Comparison of ENCODE assay signal across 8 cellular contexts in genomic region chr12:54017845-54018607, GRCh38. TPM values are rescaled to one million over a fixed set of nuclear protein-coding genes. Genes with fewer than 3 reads are reported as not detected.
DNase-seq lines count a peak whose midpoint lies in the region; ATAC-seq, FAIRE-seq and TF ChIP-seq lines count a peak whose summit lies in the region.

No MANE protein-coding gene starts in this region.

- TF ChIP-seq POLR2A in GM12892 (IDR thresholded peaks at IDR 0.05; ENCODE audit: low read depth, low read length), result peak; percentile 57; the same call in 1 of the 2 replicates
- TF ChIP-seq POLR2A in spleen (IDR thresholded peaks at IDR 0.05), result no peak

- peaks cover 8% of the 10 kb centered on the region for H3K4me1 Mint-ChIP-seq in T-helper 2 cell treated with Interferon-gamma antibody and Interleukin-4, amounts not matched to agents 5 μg/mL and 100 μg/mL, for 36 hours (ENCODE audit: low read depth)

- peaks cover 85% of the 10 kb centered on the region for H3K27me3 Mint-ChIP-seq in T-helper 2 cell treated with Interferon-gamma antibody and Interleukin-4, amounts not matched to agents 5 μg/mL and 100 μg/mL, for 36 hours (ENCODE audit: low read depth)

- no peaks in the 10 kb centered on the region; the same call in 1 of the 2 replicates for H3K9me3 ChIP-seq in iPS-20b (ENCODE audit: insufficient read depth, low read depth, low read length)
- H3K9me3 ChIP-seq in spleen, result no peaks in the 10 kb centered on the region

- H3K27me3 ChIP-seq in iPS-20b (ENCODE audit: insufficient read depth, low read length), result peaks cover 100% of the 10 kb centered on the region
- H3K27me3 ChIP-seq in spleen (replicated peaks in 1 of 7), result peaks cover 8 to 100% (median 84%) of the 10 kb centered on the region in 7 donors

- no peaks in the 10 kb centered on the region for H3K36me3 Mint-ChIP-seq in T-helper 2 cell treated with Interferon-gamma antibody and Interleukin-4, amounts not matched to agents 5 μg/mL and 100 μg/mL, for 36 hours (ENCODE audit: low read depth)

- DNase-seq in GM12892 (ENCODE audit: insufficient read length), result peak; percentile 93
- DNase-seq in NCI-H1436 (lab: John Stamatoyannopoulos, UW), result peak; percentile 90
- peak; percentile 64 for DNase-seq in T-helper 2 cell treated with Interferon-gamma antibody and Interleukin-4, amounts not matched to agents 5 μg/mL and 100 μg/mL, for 36 hours (ENCODE audit: low spot score)
- DNase-seq in astrocyte of the spinal cord (ENCODE audit: low read depth, low spot score), result peak; percentile 93
- peak; percentile 93 for DNase-seq in spleen
- DNase-seq in GF-D8 (lab: John Stamatoyannopoulos, UW), result no peak

- in situ Hi-C loops in astrocyte of the spinal cord (cut with HindIII; ENCODE audit: low sequenced_read_pairs), result loop anchor here (25.0 kb wide), 1 partner anchor 169 kb away; the partner anchor contains the start of gene SMUG1

- intact Hi-C loops in spleen (cut with DNase I; ENCODE audit: low total_unique reads), result no loop called here

- TF ChIP-seq CTCF in astrocyte of the spinal cord (IDR thresholded peaks at IDR 0.05; ENCODE audit: low read depth, low read length) (no peak), spleen (IDR thresholded peaks at IDR 0.05 in 8 of 11, conservative IDR thresholded peaks at IDR 0.05 in 3 of 11) (no peak)

- H3K27ac ChIP-seq in iPS-20b (ENCODE audit: low read length) (no peak overlapping the region), spleen (peak overlapping the region in 4 of 8 donors; percentile 10 to 58 (median 38))

- H3K36me3 ChIP-seq in iPS-20b (ENCODE audit: insufficient read depth, low read depth, low read length) (no peaks in the 10 kb centered on the region), spleen (no peaks in the 10 kb centered on the region)

- H3K4me3 Mint-ChIP-seq in T-helper 2 cell treated with Interferon-gamma antibody and Interleukin-4, amounts not matched to agents 5 μg/mL and 100 μg/mL, for 36 hours, result peak overlapping the region; percentile 87

- H3K4me3 ChIP-seq in astrocyte of the spinal cord (ENCODE audit: low read depth, low read length), result peak overlapping the region; percentile 64
- peak overlapping the region; percentile 51 for H3K4me3 ChIP-seq in iPS-20b (ENCODE audit: low read length)
- H3K4me3 ChIP-seq in spleen, result peak overlapping the region; percentile 20 to 71 (median 32)

- no peaks in the 10 kb centered on the region for H3K9me3 Mint-ChIP-seq in T-helper 2 cell treated with Interferon-gamma antibody and Interleukin-4, amounts not matched to agents 5 μg/mL and 100 μg/mL, for 36 hours

- WGBS in spleen, 5 donors, result 2 to 12% (median 9%) methylated on average over 28 to 41 of the region's 41 CpGs

- H3K4me1 ChIP-seq in iPS-20b (ENCODE audit: insufficient read depth, low read length) (peaks cover 3% of the 10 kb centered on the region; the same call in 1 of the 2 replicates), spleen (peaks cover 7 to 52% (median 39%) of the 10 kb centered on the region in 6 donors)

- ATAC-seq in HG02610 (IDR thresholded peaks at IDR 0.05; ENCODE audit: unreplicated experiment), result peak; percentile 77

- no peak overlapping the region for H3K9ac ChIP-seq in iPS-20b (ENCODE audit: low read depth, low read length)

- H3K27ac Mint-ChIP-seq in T-helper 2 cell treated with Interferon-gamma antibody and Interleukin-4, amounts not matched to agents 5 μg/mL and 100 μg/mL, for 36 hours, result peak overlapping the region; percentile 31

- peak; percentile 78 for FAIRE-seq in GM12892 (lab: Jason Lieb, UNC)

RNA-seq across cellular contexts. Expression of gene HOXC8, which starts 9.2 kb away (rescaled TPM):
- polyA plus RNA-seq in GM12892 (2012; ENCODE audit: missing spikeins), result not detected
- total RNA-seq in spleen, result not detected
- polyA plus RNA-seq in spleen, result under 1 TPM in 2 of 3 donors, not detected in 1; 0.04 to 0.10 TPM

RNA-seq across cellular contexts. Expression of gene HOXC6, which starts 10.2 kb away (rescaled TPM):
- not detected for polyA plus RNA-seq in GM12892 (2012; ENCODE audit: missing spikeins)
- under 1 TPM in 4 of 7 donors, not detected in 3; 0.19 to 0.52 (median 0.34) TPM for total RNA-seq in spleen
- polyA plus RNA-seq in spleen, result under 1 TPM in 2 of 3 donors, not detected in 1; 0.11 to 0.16 TPM

RNA-seq across cellular contexts. Expression of gene HOXC5, which starts 14.8 kb away (rescaled TPM):
- not detected for polyA plus RNA-seq in GM12892 (2012; ENCODE audit: missing spikeins)
- not detected for total RNA-seq in spleen
- polyA plus RNA-seq in spleen, result under 1 TPM in 1 of 3 donors, not detected in 2; 0.06 TPM

RNA-seq across cellular contexts. Expression of gene HOXC9, which starts 18.1 kb away (rescaled TPM):
- not detected for polyA plus RNA-seq in GM12892 (2012; ENCODE audit: missing spikeins)
- total RNA-seq in spleen, result not detected
- polyA plus RNA-seq in spleen, result under 1 TPM in 1 of 3 donors, not detected in 2; 0.05 TPM

RNA-seq across cellular contexts. Expression of gene HOXC10, which starts 33.1 kb away (rescaled TPM):
- not detected for polyA plus RNA-seq in GM12892 (2012; ENCODE audit: missing spikeins)
- total RNA-seq in spleen, result not detected
- polyA plus RNA-seq in spleen, result not detected
